In genomic region chr13:99366075-99366987, GRCh38 we compare ENCODE assay signal across 10 cellular contexts. TPM values are rescaled to one million over a fixed set of nuclear protein-coding genes. Genes with fewer than 3 reads are reported as not detected.
DNase-seq lines count a peak whose midpoint lies in the region; ATAC-seq and TF ChIP-seq lines count a peak whose summit lies in the region.
"Had no signal": no experiment of that assay in that cellular context is flagged by ENCODE, and none has a peak within 500 bp of the region (broad histone marks: within the 10 kb centered on the region; RNA-seq: fewer than 3 reads in every experiment).

No MANE protein-coding gene starts in this region.

- POLR2A ChIA-PET in activated CD8-positive, alpha-beta T cell treated with anti-CD3 and anti-CD28 coated beads, Interleukin-2, amount 10 ng/mL, durations not matched to agents 7 days and 5 days (lab: Charles Lee), result interaction anchor here (1.0 to 1.7 kb wide), 3 partner anchors 9 to 35 kb away, joined by 3 to 8 read pairs (median 4); no protein-coding TSS in a partner anchor

- H3K4me1 ChIP-seq in cardiac muscle cell (ENCODE audit: low read depth) (peaks cover 27% of the 10 kb centered on the region), right atrium auricular region (peaks cover 0 to 9% of the 10 kb centered on the region in 2 donors), transverse colon (peaks cover 0 to 16% (median 3%) of the 10 kb centered on the region in 4 donors)

- CTCF ChIA-PET in activated CD8-positive, alpha-beta T cell treated with anti-CD3 and anti-CD28 coated beads, Interleukin-2, amount 10 ng/mL, durations not matched to agents 7 days and 5 days (lab: Charles Lee), result interaction anchor here (1.1 to 3.7 kb wide), 12 partner anchors 10 to 190 kb away, joined by 3 to 22 read pairs (median 6); no protein-coding TSS in a partner anchor

- no peak for TF ChIP-seq POLR2A in transverse colon (IDR thresholded peaks at IDR 0.05)

- DNase-seq in cardiac muscle cell (ENCODE audit: low read depth in 1 of 2, low spot score in 1 of 2), result no peak
- DNase-seq in right atrium auricular region (ENCODE audit: low spot score), result no peak
- DNase-seq in activated CD8-positive, alpha-beta T cell treated with anti-CD3 and anti-CD28 coated beads, Interleukin-2, amount 10 ng/mL, durations not matched to agents 7 days and 5 days, result peak; percentile 19
- DNase-seq in stimulated activated naive CD8-positive, alpha-beta T cell treated with anti-CD3 and anti-CD28 coated beads, Interleukin-15, Interleukin-2, amounts not matched to agents 100 U/mL and 50 U/mL, for 24 hours, result no peak
- DNase-seq in NCI-H2171 (lab: John Stamatoyannopoulos, UW), result no peak
- DNase-seq in transverse colon, result no peak
- DNase-seq: activated CD4-positive, CD25-positive, alpha-beta regulatory T cell; HCEC 1CT had no signal

- H3K36me3 ChIP-seq in cardiac muscle cell, result peaks cover 9% of the 10 kb centered on the region
- H3K36me3 ChIP-seq in right atrium auricular region, result peaks cover 13% of the 10 kb centered on the region
- peaks cover 0 to 5% (median 0%) of the 10 kb centered on the region in 4 donors for H3K36me3 ChIP-seq in transverse colon

- H3K4me3 ChIP-seq in cardiac muscle cell, result no peak overlapping the region
- H3K4me3 ChIP-seq in right atrium auricular region, result no peak overlapping the region
- H3K4me3 ChIP-seq in transverse colon, result no peak overlapping the region

- H3K27ac ChIP-seq in cardiac muscle cell, result peak overlapping the region; percentile 71
- H3K27ac ChIP-seq in right atrium auricular region, result no peak overlapping the region
- peak overlapping the region in 2 of 4 donors; percentile 31 to 50 for H3K27ac ChIP-seq in transverse colon

- H3K27me3 ChIP-seq in cardiac muscle cell (no peaks in the 10 kb centered on the region), right atrium auricular region (no peaks in the 10 kb centered on the region), transverse colon (no peaks in the 10 kb centered on the region)

- WGBS in transverse colon (ENCODE audit: low coverage in 1 of 2), 2 donors, result 79 to 87% methylated on average over 11 of the region's 11 CpGs

- peak overlapping the region; percentile 10 for H3K27ac Mint-ChIP-seq in activated CD8-positive, alpha-beta T cell treated with anti-CD3 and anti-CD28 coated beads, Interleukin-2, amount 10 ng/mL, durations not matched to agents 7 days and 5 days

- H3K27me3 Mint-ChIP-seq in activated CD8-positive, alpha-beta T cell treated with anti-CD3 and anti-CD28 coated beads, Interleukin-2, amount 10 ng/mL, durations not matched to agents 7 days and 5 days (ENCODE audit: low read depth), result no peaks in the 10 kb centered on the region

- H3K4me3 Mint-ChIP-seq in activated CD8-positive, alpha-beta T cell treated with anti-CD3 and anti-CD28 coated beads, Interleukin-2, amount 10 ng/mL, durations not matched to agents 7 days and 5 days, result no peak overlapping the region

- H3K9me3 Mint-ChIP-seq in activated CD8-positive, alpha-beta T cell treated with anti-CD3 and anti-CD28 coated beads, Interleukin-2, amount 10 ng/mL, durations not matched to agents 7 days and 5 days (ENCODE audit: insufficient read depth), result no peaks in the 10 kb centered on the region

- H3K36me3 Mint-ChIP-seq in activated CD8-positive, alpha-beta T cell treated with anti-CD3 and anti-CD28 coated beads, Interleukin-2, amount 10 ng/mL, durations not matched to agents 7 days and 5 days (ENCODE audit: low read depth), result peaks cover 68% of the 10 kb centered on the region

- in situ Hi-C loops in transverse colon (cut with MboI; ENCODE audit: low pct_ligation_motif_present in 1 of 4, low pct_unique_long_range_greater_than_20kb in 1 of 4, low sequenced_read_pairs in 3 of 4), result no loop called here

- no peak for TF ChIP-seq EP300 in transverse colon (IDR thresholded peaks at IDR 0.05; ENCODE audit: low read depth)

- ATAC-seq in HG02678 (IDR thresholded peaks at IDR 0.05; ENCODE audit: unreplicated experiment) (peak; percentile 45), GM19395 (IDR thresholded peaks at IDR 0.05; ENCODE audit: unreplicated experiment) (no peak)
- ATAC-seq in activated CD8-positive, alpha-beta T cell treated with anti-CD3 and anti-CD28 coated beads, Interleukin-2, amount 10 ng/mL, durations not matched to agents 7 days and 5 days, result no peak
- peak; percentile 45 for ATAC-seq in stimulated activated naive CD8-positive, alpha-beta T cell treated with anti-CD3 and anti-CD28 coated beads, Interleukin-15, Interleukin-2, amounts not matched to agents 100 U/mL and 50 U/mL, for 24 hours

- no peaks in the 10 kb centered on the region for H3K9me3 ChIP-seq in cardiac muscle cell (ENCODE audit: low read depth)
- no peaks in the 10 kb centered on the region for H3K9me3 ChIP-seq in right atrium auricular region
- H3K9me3 ChIP-seq in transverse colon, result no peaks in the 10 kb centered on the region

- peaks cover 69% of the 10 kb centered on the region for H3K4me1 Mint-ChIP-seq in activated CD8-positive, alpha-beta T cell treated with anti-CD3 and anti-CD28 coated beads, Interleukin-2, amount 10 ng/mL, durations not matched to agents 7 days and 5 days (ENCODE audit: low read depth)

- TF ChIP-seq CTCF in cardiac muscle cell (IDR thresholded peaks at IDR 0.05; ENCODE audit: low read depth, low read length) (no peak), right atrium auricular region (IDR thresholded peaks at IDR 0.05) (no peak), transverse colon (IDR thresholded peaks at IDR 0.05) (no peak)

- intact Hi-C loops in transverse colon (cut with DNase I; ENCODE audit: low total_unique reads), result no loop called here

RNA-seq across cellular contexts. Expression of gene GPR183, which starts 59.1 kb away (rescaled TPM):
- 11.5 and 11.6 TPM in 2 replicates for total RNA-seq in cardiac muscle cell
- polyA plus RNA-seq in cardiac muscle cell, result 17.1 and 21.1 TPM in 2 replicates
- 10 to 100 TPM in 1 of 2 donors, 1 to 10 TPM in 1; 7.6 to 13.3 TPM for total RNA-seq in right atrium auricular region
- total RNA-seq in activated CD8-positive, alpha-beta T cell treated with anti-CD3 and anti-CD28 coated beads, Interleukin-2, amount 10 ng/mL, durations not matched to agents 7 days and 5 days, result 1 to 10 TPM; 5.0 to 5.2 TPM
- total RNA-seq in transverse colon, result 10 to 100 TPM in 1 of 4 donors, 1 to 10 TPM in 3; 3.0 to 14.6 (median 6.5) TPM

Comparison
In these comparisons a context has a peak if more than half of its experiments do, and no peak if none do; other contexts are left out.
1. ATAC-seq: peak in HG02678 (single experiment) and stimulated activated naive CD8-positive, alpha-beta T cell treated with anti-CD3 and anti-CD28 coated beads, Interleukin-15, Interleukin-2, amounts not matched to agents 100 U/mL and 50 U/mL, for 24 hours (single experiment); none in activated CD8-positive, alpha-beta T cell treated with anti-CD3 and anti-CD28 coated beads, Interleukin-2, amount 10 ng/mL, durations not matched to agents 7 days and 5 days (single experiment) and GM19395 (single experiment).